18 cellular contexts compared by ENCODE assay signal in genomic region chr2:8144785-8145184, GRCh38.
DNase-seq lines count a peak whose midpoint lies in the region; ATAC-seq and TF ChIP-seq lines count a peak whose summit lies in the region.
"Had no signal": no experiment of that assay in that cellular context is flagged by ENCODE, and none has a peak within 500 bp of the region (broad histone marks: within the 10 kb centered on the region; RNA-seq: fewer than 3 reads in every experiment).

No MANE protein-coding gene starts in this region.

- no peaks in the 10 kb centered on the region for H3K36me3 ChIP-seq in osteoblast (ENCODE audit: insufficient read depth, low read length)
- H3K36me3 ChIP-seq: ascending aorta, BLaER1, spleen, tibial nerve had no signal

- H3K79me2 ChIP-seq in osteoblast (ENCODE audit: insufficient read depth, low read length) = no peaks in the 10 kb centered on the region

- DNase-seq in ELR (ENCODE audit: low read depth) = peak; percentile 30
- peak; percentile 79 for DNase-seq in RPMI7951 (ENCODE audit: low read depth)
- peak; percentile 93 for DNase-seq in fibroblast of mammary gland (ENCODE audit: low read depth)
- peak; percentile 81 for DNase-seq in osteoblast (ENCODE audit: insufficient read length, low spot score, missing footprints)
- no peak for DNase-seq in NCI-H748 (lab: John Stamatoyannopoulos, UW; ENCODE audit: unreplicated experiment)
- DNase-seq in COLO829 (ENCODE audit: low spot score) = no peak
- DNase-seq in NCI-H2081 treated with DMSO at 0.1 percent for 48 hours (lab: John Stamatoyannopoulos, UW) = no peak
- DNase-seq: activated gamma-delta T cell treated with Interleukin-2 at 50 U/mL for 16 hours, NCI-H1092 treated with DMSO at 0.1 percent for 48 hours, NCI-H2171, spleen had no signal

- TF ChIP-seq CTCF in fibroblast of mammary gland (conservative IDR thresholded peaks at IDR 0.05; ENCODE audit: control insufficient read depth, insufficient read depth, low read depth, low read length) (no peak), osteoblast (IDR thresholded peaks at IDR 0.05; ENCODE audit: extremely low read depth, low read depth, low read length) (no peak)

- H3K27ac ChIP-seq in osteoblast (ENCODE audit: low read depth, low read length) = peak overlapping the region; percentile 48
- H3K27ac ChIP-seq: ascending aorta, BLaER1, spleen, tibial nerve had no signal

- H3K4me3 ChIP-seq in fibroblast of mammary gland (ENCODE audit: control insufficient read depth, low read depth, low read length) (no peak overlapping the region), osteoblast (ENCODE audit: insufficient read depth, low read length) (no peak overlapping the region)
- H3K4me3 ChIP-seq: ascending aorta, BLaER1, K562, spleen, tibial nerve had no signal

- H3K9me3 ChIP-seq in osteoblast (ENCODE audit: low read depth, low read length) = no peaks in the 10 kb centered on the region
- H3K9me3 ChIP-seq: ascending aorta, BLaER1, spleen, tibial nerve had no signal

- H3K27me3 ChIP-seq in osteoblast (ENCODE audit: insufficient read depth, low read length) = no peaks in the 10 kb centered on the region
- H3K27me3 ChIP-seq: ascending aorta, BLaER1, tibial nerve had no signal

- peak overlapping the region; percentile 35 for H3K4me2 ChIP-seq in osteoblast (ENCODE audit: insufficient read depth, low read length)
- H3K4me2 ChIP-seq: BLaER1 had no signal

- no peak for ATAC-seq in GM19351 (IDR thresholded peaks at IDR 0.05; ENCODE audit: unreplicated experiment)
- ATAC-seq: esophagus mucosa, K562, WTC11 had no signal

- H3K4me1 ChIP-seq in osteoblast (ENCODE audit: insufficient read depth, low read length) = peaks cover 33% of the 10 kb centered on the region
- H3K4me1 ChIP-seq: tibial nerve had no signal

- H4K20me1 ChIP-seq in osteoblast (ENCODE audit: insufficient read depth, low read length) = no peaks in the 10 kb centered on the region
- H4K20me1 ChIP-seq: BLaER1 had no signal

- no peak overlapping the region for H2AFZ ChIP-seq in osteoblast (ENCODE audit: low read length)

Comparison
In these comparisons a context has a peak if more than half of its experiments do, and no peak if none do; other contexts are left out.
1. DNase-seq: peak in ELR (single experiment), RPMI7951 (single experiment), fibroblast of mammary gland (single experiment) and osteoblast (single experiment); none in NCI-H748 (single experiment), COLO829 (single experiment) and NCI-H2081 treated with DMSO at 0.1 percent for 48 hours (single experiment).